Comparison of ENCODE assay signal across 8 cellular contexts in the genomic region with DNA sequence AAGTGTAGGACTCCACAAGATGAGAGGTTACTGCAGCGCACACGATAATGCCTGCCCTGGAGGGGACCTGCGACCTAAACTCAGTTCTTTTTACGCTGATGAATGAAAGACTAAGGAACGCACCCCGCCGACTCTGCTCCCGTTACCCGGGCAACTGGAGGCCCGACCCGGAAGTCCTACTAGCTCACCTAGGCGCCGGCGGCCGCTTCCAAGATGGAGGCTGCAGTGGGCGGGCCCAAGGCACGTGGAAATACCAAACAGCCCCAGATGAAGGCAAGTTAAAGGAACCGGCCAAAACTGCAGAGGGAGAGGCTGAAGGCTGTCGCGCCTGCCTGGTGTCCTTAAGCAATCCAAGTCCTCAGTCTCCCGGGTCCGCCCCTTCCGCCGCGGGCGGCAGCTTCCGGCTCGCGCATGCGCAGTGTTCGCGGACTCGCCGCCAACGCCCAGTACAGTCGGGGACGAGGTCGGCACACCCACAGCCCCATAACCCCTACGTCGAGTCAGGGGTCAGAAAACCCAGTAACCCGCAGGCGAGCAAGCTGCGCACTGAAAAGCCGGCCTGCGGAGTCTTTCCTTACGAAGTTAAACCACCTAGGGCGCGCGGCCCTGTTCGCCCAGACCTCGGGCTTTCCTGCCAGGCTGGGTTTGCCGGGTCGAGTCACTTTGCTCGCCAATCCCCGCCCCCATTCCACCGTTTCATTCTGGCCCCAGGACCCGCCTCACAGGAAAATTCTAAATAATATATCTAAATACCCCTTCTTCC. TPM values are rescaled to one million over a fixed set of nuclear protein-coding genes. Genes with fewer than 3 reads are reported as not detected.
DNase-seq lines count a peak whose midpoint lies in the region; ATAC-seq and TF ChIP-seq lines count a peak whose summit lies in the region.

Gene SETD4 (minus strand): TSS at position 368 of the 763 bp plus-strand sequence. CDS start 1,638 bp downstream, outside the sequence.

- peak within 1 kb of the TSS; percentile 89 for H3K4me3 Mint-ChIP-seq in activated CD4-positive, alpha-beta T cell treated with anti-CD3 and anti-CD28 coated beads for 36 hours

- peak within 1 kb of the TSS; percentile 92 for H3K27ac Mint-ChIP-seq in activated CD4-positive, alpha-beta T cell treated with anti-CD3 and anti-CD28 coated beads for 36 hours

- CTCF ChIA-PET in activated CD4-positive, alpha-beta T cell treated with anti-CD3 and anti-CD28 coated beads for 36 hours (lab: Charles Lee): interaction anchor here (0.6 to 2.8 kb wide), 7 partner anchors 10 to 65 kb away, joined by 3 to 14 read pairs (median 3); partner anchors contain the start of gene CBR1

- no peaks in the 10 kb centered on the region for H3K27me3 Mint-ChIP-seq in activated CD4-positive, alpha-beta T cell treated with anti-CD3 and anti-CD28 coated beads for 36 hours

- ATAC-seq in HG03442 (IDR thresholded peaks at IDR 0.05; ENCODE audit: unreplicated experiment): peak; percentile 90
- ATAC-seq in activated CD4-positive, alpha-beta T cell treated with anti-CD3 and anti-CD28 coated beads for 36 hours: peak; percentile 92

- peaks cover 15% of the 10 kb centered on the region for H3K4me1 Mint-ChIP-seq in activated CD4-positive, alpha-beta T cell treated with anti-CD3 and anti-CD28 coated beads for 36 hours

- no peaks in the 10 kb centered on the region for H3K9me3 Mint-ChIP-seq in activated CD4-positive, alpha-beta T cell treated with anti-CD3 and anti-CD28 coated beads for 36 hours (ENCODE audit: low read depth)

- no peaks in the 10 kb centered on the region for H3K27me3 ChIP-seq in layer of hippocampus (ENCODE audit: control insufficient read depth, insufficient read depth, low read length)

- TF ChIP-seq CTCF in choroid plexus epithelial cell (conservative IDR thresholded peaks at IDR 0.05; ENCODE audit: low read depth, low read length): no peak

- DNase-seq in Ammon's horn (ENCODE audit: low spot score) (peak; percentile 93), GM19238 (ENCODE audit: insufficient read length, low spot score) (peak; percentile 92), NCI-H524 (lab: John Stamatoyannopoulos, UW) (peak; percentile 92 to 93), choroid plexus epithelial cell (ENCODE audit: low read depth) (peak; percentile 96)
- DNase-seq in activated CD4-positive, alpha-beta T cell treated with anti-CD3 and anti-CD28 coated beads for 36 hours: peak; percentile 95
- peak; percentile 91 to 95 for DNase-seq in stimulated activated CD4-positive, alpha-beta T cell treated with anti-CD3 and anti-CD28 coated beads, Interleukin-1b, Interleukin-23, amount 100 ng/mL, for 4 hours (ENCODE audit: low read depth in 2 of 2)

- H3K27ac ChIP-seq in layer of hippocampus (ENCODE audit: low read depth, low read length): peak within 1 kb of the TSS; percentile 94

- peak within 1 kb of the TSS; percentile 97 for H3K4me3 ChIP-seq in choroid plexus epithelial cell (ENCODE audit: low read depth, low read length)

- peaks cover 25% of the 10 kb centered on the region for H3K36me3 Mint-ChIP-seq in activated CD4-positive, alpha-beta T cell treated with anti-CD3 and anti-CD28 coated beads for 36 hours (ENCODE audit: low read depth)

- intact Hi-C loops in activated CD4-positive, alpha-beta T cell treated with anti-CD3 and anti-CD28 coated beads for 36 hours (cut with DNase I, micrococcal nuclease): loop anchor here (1.0 to 10.0 kb wide), 11 partner anchors 9 to 1304 kb away; partner anchors contain the start of genes DOP1B (in 2 of the 2), CBR3 (in 1 of the 2), CHAF1B (in 1 of the 2) and DYRK1A (in 1 of the 2)

- POLR2A ChIA-PET in activated CD4-positive, alpha-beta T cell treated with anti-CD3 and anti-CD28 coated beads for 36 hours (lab: Charles Lee): interaction anchor here (1.2 to 1.4 kb wide), 3 partner anchors 10 to 260 kb away, joined by 5 to 13 read pairs (median 6); partner anchors contain the start of genes CBR1 and MORC3

RNA-seq across cellular contexts. Expression of gene SETD4, which starts in this region (rescaled TPM):
- total RNA-seq in activated CD4-positive, alpha-beta T cell treated with anti-CD3 and anti-CD28 coated beads for 36 hours: 10 to 100 TPM; 11.0 to 17.6 TPM

Comparison
In these comparisons a context has a peak if more than half of its experiments do, and no peak if none do; other contexts are left out.
1. Peak in every context shown above with its lines: DNase-seq, ATAC-seq, H3K4me3 ChIP-seq and H3K27ac ChIP-seq.